ENCODE assay signal across 8 cellular contexts in the genomic region with DNA sequence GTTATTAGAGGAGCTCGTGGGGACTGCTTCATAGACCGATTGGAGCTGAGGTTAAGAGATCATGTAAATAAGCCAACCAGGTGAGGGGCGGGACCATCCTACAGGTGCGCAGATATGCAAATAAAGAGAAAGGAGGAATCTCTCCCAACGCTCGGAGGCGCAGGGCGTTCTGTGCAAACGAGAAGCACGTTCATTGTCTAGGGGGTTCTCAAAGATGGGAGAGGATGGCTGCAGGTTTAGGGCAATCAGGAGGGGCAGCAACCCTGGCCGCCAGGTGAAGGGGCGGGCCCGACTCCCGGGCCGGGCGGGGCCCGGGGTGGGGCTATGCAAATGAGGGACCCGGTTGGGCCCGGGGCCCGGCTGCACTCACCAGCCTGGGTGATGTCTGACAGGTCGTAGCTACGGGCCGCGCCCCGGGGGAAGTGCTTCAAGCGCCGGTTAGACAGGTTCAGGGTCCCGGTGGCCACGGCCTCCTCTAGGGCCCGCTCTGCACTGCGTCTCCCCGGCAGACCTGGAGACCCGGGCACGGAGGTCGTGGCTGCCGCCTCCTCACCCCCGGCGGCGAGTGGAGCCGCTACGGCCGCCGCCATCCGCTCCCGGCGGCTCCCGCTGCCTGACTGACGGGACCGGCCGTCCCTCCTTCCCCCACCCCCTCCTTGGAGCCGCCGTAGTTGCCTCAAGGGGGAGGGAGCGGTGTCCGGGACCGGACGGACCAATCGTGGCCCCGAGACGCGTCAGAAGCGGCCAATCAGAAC. TPM values are rescaled to one million over a fixed set of nuclear protein-coding genes. Genes with fewer than 3 reads are reported as not detected.
DNase-seq lines count a peak whose midpoint lies in the region; ATAC-seq, FAIRE-seq and TF ChIP-seq lines count a peak whose summit lies in the region.

A gene with protein sequence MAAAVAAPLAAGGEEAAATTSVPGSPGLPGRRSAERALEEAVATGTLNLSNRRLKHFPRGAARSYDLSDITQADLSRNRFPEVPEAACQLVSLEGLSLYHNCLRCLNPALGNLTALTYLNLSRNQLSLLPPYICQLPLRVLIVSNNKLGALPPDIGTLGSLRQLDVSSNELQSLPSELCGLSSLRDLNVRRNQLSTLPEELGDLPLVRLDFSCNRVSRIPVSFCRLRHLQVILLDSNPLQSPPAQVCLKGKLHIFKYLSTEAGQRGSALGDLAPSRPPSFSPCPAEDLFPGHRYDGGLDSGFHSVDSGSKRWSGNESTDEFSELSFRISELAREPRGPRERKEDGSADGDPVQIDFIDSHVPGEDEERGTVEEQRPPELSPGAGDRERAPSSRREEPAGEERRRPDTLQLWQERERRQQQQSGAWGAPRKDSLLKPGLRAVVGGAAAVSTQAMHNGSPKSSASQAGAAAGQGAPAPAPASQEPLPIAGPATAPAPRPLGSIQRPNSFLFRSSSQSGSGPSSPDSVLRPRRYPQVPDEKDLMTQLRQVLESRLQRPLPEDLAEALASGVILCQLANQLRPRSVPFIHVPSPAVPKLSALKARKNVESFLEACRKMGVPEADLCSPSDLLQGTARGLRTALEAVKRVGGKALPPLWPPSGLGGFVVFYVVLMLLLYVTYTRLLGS (minus strand): TSS at position 619 of the 755 bp plus-strand sequence. CDS start 29 bp downstream, at position 590.

- no peak for FAIRE-seq in A549 (lab: Jason Lieb, UNC)

- no peaks in the 10 kb centered on the region for H3K9me3 Mint-ChIP-seq in progenitor cell of endocrine pancreas (ENCODE audit: low read depth)

- ATAC-seq in A549 (peak; percentile 41 to 60), GM18858 (IDR thresholded peaks at IDR 0.05; ENCODE audit: unreplicated experiment) (peak; percentile 10), HG03175 (IDR thresholded peaks at IDR 0.05; ENCODE audit: unreplicated experiment) (peak; percentile 29), Panc1 (peak; percentile 64), Right ventricle myocardium inferior (no peak)

- H3K4me1 ChIP-seq in A549 (peaks cover 15% of the 10 kb centered on the region), Panc1 (ENCODE audit: control insufficient read depth, insufficient read depth, low read length) (peaks cover 12% of the 10 kb centered on the region)

- peaks cover 9% of the 10 kb centered on the region; the same call in 1 of the 2 replicates for H3K36me3 ChIP-seq in Panc1 (ENCODE audit: control insufficient read depth, insufficient read depth, low read length)

- no TSS peak for BruUV-seq in Panc1 (replicated peaks; lab: Mats Ljungman, UMichigan)

- CTCF ChIA-PET in A549 (lab: Yijun Ruan, JAX), result interaction anchor here (0.9 to 10.1 kb wide), 17 partner anchors 9 to 267 kb away, joined by 3 to 135 read pairs (median 4); partner anchors contain the start of genes POP7 and SLC12A9
- CTCF ChIA-PET in Panc1 (lab: Charles Lee), result interaction anchor here (0.6 to 1.1 kb wide), 5 partner anchors 17 to 267 kb away, joined by 3 to 4 read pairs (median 3); partner anchors contain the start of gene SLC12A9

- no peaks in the 10 kb centered on the region for H3K27me3 ChIP-seq in Panc1 (ENCODE audit: control insufficient read depth, insufficient read depth, low read length)

- H3K4me1 Mint-ChIP-seq in progenitor cell of endocrine pancreas (ENCODE audit: low read depth), result peaks cover 34% of the 10 kb centered on the region

- H3K36me3 Mint-ChIP-seq in progenitor cell of endocrine pancreas (ENCODE audit: insufficient read depth), result no peaks in the 10 kb centered on the region

- under 1% methylated on average over 24 of the region's 61 CpGs for WGBS in A549 (ENCODE audit: missing lambda C conversion rate)

- H3K4me3 Mint-ChIP-seq in progenitor cell of endocrine pancreas (ENCODE audit: low read depth), result peak within 1 kb of the TSS; percentile 94

- peak within 1 kb of the TSS; percentile 99 for H3K4me3 ChIP-seq in A549
- peak within 1 kb of the TSS; percentile 89 to 93 for H3K4me3 ChIP-seq in Panc1 (ENCODE audit: low read depth in 2 of 2, low read length in 2 of 2)

- H3K27me3 Mint-ChIP-seq in progenitor cell of endocrine pancreas, result peaks cover 6% of the 10 kb centered on the region

- peak within 1 kb of the TSS; percentile 98 for H3K27ac Mint-ChIP-seq in progenitor cell of endocrine pancreas

- peak within 1 kb of the TSS; percentile 96 for H3K4me2 ChIP-seq in A549

- TF ChIP-seq RAD21 in A549 (conservative IDR thresholded peaks at IDR 0.05 in 1 of 2, IDR thresholded peaks at IDR 0.05 in 1 of 2), result no peak

- intact Hi-C loops in Panc1 (cut with micrococcal nuclease; ENCODE audit: unreplicated experiment) (no loop called here), Right ventricle myocardium inferior (cut with DNase I) (loop anchor here (2.0 to 5.0 kb wide), 3 partner anchors 27 to 107 kb away; partner anchors contain the start of genes GIGYF1, GNB2 and MOSPD3)

- peak; percentile 42 to 74 for DNase-seq in A549 (ENCODE audit: low read depth in 1 of 2, low spot score in 1 of 2)
- no peak for DNase-seq in Panc1 (ENCODE audit: low read depth, low spot score)
- DNase-seq in activated naive CD4-positive, alpha-beta T cell treated with Interleukin-2 at 50 U/mL for 16 hours, result peak; percentile 61
- DNase-seq in Right ventricle myocardium inferior (ENCODE audit: missing footprints), result peak; percentile 68
- peak; percentile 55 for DNase-seq in progenitor cell of endocrine pancreas (ENCODE audit: low spot score, unreplicated experiment)
- no peak for DNase-seq in occipital lobe (lab: John Stamatoyannopoulos, UW)

- no peak for TF ChIP-seq CTCF in A549 (IDR thresholded peaks at IDR 0.05)
- TF ChIP-seq CTCF in Panc1 (IDR thresholded peaks at IDR 0.05), result no peak
- TF ChIP-seq CTCF in progenitor cell of endocrine pancreas (IDR thresholded peaks at IDR 0.05; ENCODE audit: unreplicated experiment), result no peak

- peak; percentile 97 for TF ChIP-seq POLR2A in A549 (IDR thresholded peaks at IDR 0.05; ENCODE audit: low read length)

- no peak for TF ChIP-seq EP300 in A549 (IDR thresholded peaks at IDR 0.05)

- H3K27ac ChIP-seq in A549 (peak within 1 kb of the TSS; percentile 95 to 99), Panc1 (ENCODE audit: low read length) (peak within 1 kb of the TSS; percentile 86)

- H3K9me3 ChIP-seq in A549 (no peaks in the 10 kb centered on the region), Panc1 (ENCODE audit: control insufficient read depth, insufficient read depth, low read depth, low read length) (no peaks in the 10 kb centered on the region)

- in situ Hi-C loops in Panc1 (cut with HindIII; ENCODE audit: low pct_unique_long_range_greater_than_20kb, low sequenced_read_pairs), result no loop called here

- POLR2A ChIA-PET in A549 (lab: Yijun Ruan, JAX) (interaction anchor here (0.5 to 2.4 kb wide), 38 partner anchors 9 to 557 kb away, joined by 3 to 28 read pairs (median 4); partner anchors contain the start of genes AGFG2, GNB2, MEPCE and MOSPD3), Panc1 (lab: Charles Lee) (interaction anchor here (0.6 kb wide), 4 partner anchors 12 to 91 kb away, joined by 3 to 12 read pairs (median 6); no protein-coding TSS in a partner anchor)

TF ChIP-seq in A549, 52 proteins besides CTCF, POLR2A, EP300 and RAD21 (continues in another document):
- TF ChIP-seq JUN (IDR thresholded peaks at IDR 0.05) (peak; percentile 44 to 90; a peak in 3 of 5 replicates), MAZ (IDR thresholded peaks at IDR 0.05; ENCODE audit: borderline replicate concordance, low read depth, low read length) (peak; percentile 89), ZNF302 (CRISPR knock-in tag; IDR thresholded peaks at IDR 0.05) (no peak), TFCP2L1 (CRISPR knock-in tag; IDR thresholded peaks at IDR 0.05) (0 out of 2 replicates have a peak, but pooled peaks have one; percentile 86)
- TF ChIP-seq, protein P1, sequence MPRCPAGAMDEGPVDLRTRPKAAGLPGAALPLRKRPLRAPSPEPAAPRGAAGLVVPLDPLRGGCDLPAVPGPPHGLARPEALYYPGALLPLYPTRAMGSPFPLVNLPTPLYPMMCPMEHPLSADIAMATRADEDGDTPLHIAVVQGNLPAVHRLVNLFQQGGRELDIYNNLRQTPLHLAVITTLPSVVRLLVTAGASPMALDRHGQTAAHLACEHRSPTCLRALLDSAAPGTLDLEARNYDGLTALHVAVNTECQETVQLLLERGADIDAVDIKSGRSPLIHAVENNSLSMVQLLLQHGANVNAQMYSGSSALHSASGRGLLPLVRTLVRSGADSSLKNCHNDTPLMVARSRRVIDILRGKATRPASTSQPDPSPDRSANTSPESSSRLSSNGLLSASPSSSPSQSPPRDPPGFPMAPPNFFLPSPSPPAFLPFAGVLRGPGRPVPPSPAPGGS (IDR thresholded peaks at IDR 0.05), result peak; percentile 95
- TF ChIP-seq, protein P2, sequence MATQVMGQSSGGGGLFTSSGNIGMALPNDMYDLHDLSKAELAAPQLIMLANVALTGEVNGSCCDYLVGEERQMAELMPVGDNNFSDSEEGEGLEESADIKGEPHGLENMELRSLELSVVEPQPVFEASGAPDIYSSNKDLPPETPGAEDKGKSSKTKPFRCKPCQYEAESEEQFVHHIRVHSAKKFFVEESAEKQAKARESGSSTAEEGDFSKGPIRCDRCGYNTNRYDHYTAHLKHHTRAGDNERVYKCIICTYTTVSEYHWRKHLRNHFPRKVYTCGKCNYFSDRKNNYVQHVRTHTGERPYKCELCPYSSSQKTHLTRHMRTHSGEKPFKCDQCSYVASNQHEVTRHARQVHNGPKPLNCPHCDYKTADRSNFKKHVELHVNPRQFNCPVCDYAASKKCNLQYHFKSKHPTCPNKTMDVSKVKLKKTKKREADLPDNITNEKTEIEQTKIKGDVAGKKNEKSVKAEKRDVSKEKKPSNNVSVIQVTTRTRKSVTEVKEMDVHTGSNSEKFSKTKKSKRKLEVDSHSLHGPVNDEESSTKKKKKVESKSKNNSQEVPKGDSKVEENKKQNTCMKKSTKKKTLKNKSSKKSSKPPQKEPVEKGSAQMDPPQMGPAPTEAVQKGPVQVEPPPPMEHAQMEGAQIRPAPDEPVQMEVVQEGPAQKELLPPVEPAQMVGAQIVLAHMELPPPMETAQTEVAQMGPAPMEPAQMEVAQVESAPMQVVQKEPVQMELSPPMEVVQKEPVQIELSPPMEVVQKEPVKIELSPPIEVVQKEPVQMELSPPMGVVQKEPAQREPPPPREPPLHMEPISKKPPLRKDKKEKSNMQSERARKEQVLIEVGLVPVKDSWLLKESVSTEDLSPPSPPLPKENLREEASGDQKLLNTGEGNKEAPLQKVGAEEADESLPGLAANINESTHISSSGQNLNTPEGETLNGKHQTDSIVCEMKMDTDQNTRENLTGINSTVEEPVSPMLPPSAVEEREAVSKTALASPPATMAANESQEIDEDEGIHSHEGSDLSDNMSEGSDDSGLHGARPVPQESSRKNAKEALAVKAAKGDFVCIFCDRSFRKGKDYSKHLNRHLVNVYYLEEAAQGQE (IDR thresholded peaks at IDR 0.05), result peak; percentile 26; the same call in 1 of the 2 replicates

RNA-seq across cellular contexts. Expression of the gene that starts here (rescaled TPM):
- polyA plus RNA-seq in A549 (2011; rRNA removed) (5.3 and 5.5 TPM in 2 replicates), A549 (2017; fragmentation: RNase III; extraction: RNeasy Plus Mini Kit Qiagen cat#74134 plus additional on column Dnase treatment) (13.7 to 17.1 TPM (median 17.1 TPM) in 3 replicates)
- polyA plus RNA-seq in A549 (2012; cell fraction: cytosol; rRNA removed), result 9.7 and 12.3 TPM in 2 replicates
- polyA plus RNA-seq in A549 (2012; cell fraction: nucleus; rRNA removed), result 65.3 and 90.1 TPM in 2 replicates
- 8.9 and 10.5 TPM in 2 replicates for polyA minus RNA-seq in A549 (2011; rRNA and poly(A)+ RNA removed)
- total RNA-seq in Panc1 (2021; ENCODE audit: unreplicated experiment) (66.4 TPM), Right ventricle myocardium inferior (29.3 TPM), progenitor cell of endocrine pancreas (76.6 and 82.7 TPM in 2 replicates), occipital lobe (6.4 TPM)
- polyA plus RNA-seq in Panc1 (2012; ENCODE audit: insufficient read length), result 51.5 TPM

Comparison
In these comparisons a context has a peak if more than half of its experiments do, and no peak if none do; other contexts are left out.
1. DNase-seq: peak in A549 (2 of 2), activated naive CD4-positive, alpha-beta T cell treated with Interleukin-2 at 50 U/mL for 16 hours (single experiment), Right ventricle myocardium inferior (single experiment) and progenitor cell of endocrine pancreas (single experiment); none in Panc1 (single experiment) and occipital lobe (single experiment).